ENCODE assay signal across 1 cellular context in the genomic region with DNA sequence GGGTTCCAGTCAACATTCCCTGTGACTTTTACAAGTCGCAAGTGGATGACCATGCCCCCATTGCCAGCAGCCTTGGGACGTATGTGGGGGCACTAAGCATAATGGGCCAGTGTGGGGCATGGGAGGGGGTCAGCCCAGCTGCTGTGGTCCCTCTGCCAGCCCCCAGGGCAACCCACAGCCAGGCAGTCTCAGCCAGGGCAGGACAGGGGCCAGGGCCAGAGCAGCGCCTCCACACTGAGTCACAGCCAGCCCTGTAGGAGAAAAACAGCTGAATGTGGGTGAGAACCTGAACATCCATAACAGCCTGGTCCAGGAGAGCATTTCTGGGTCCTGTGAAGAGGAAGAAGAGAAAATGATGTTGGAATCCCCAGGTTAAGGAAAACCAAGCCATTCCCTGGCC.
TF ChIP-seq lines count a peak whose summit lies in the region.

No MANE protein-coding gene starts in this region.

TF ChIP-seq in IMR-90, 13 proteins besides CTCF, POLR2A, EP300 and RAD21:
- TF ChIP-seq SMC3 (IDR thresholded peaks at IDR 0.05; ENCODE audit: low read depth, low read length) = no peak
- no peak for TF ChIP-seq FOS (IDR thresholded peaks at IDR 0.05; ENCODE audit: low read depth, low read length)
- no peak for TF ChIP-seq RFX5 (IDR thresholded peaks at IDR 0.05; ENCODE audit: low read depth, low read length)
- no peak for TF ChIP-seq CHD1 (IDR thresholded peaks at IDR 0.05; ENCODE audit: low read depth, low read length)
- no peak for TF ChIP-seq MXI1 (IDR thresholded peaks at IDR 0.05; ENCODE audit: borderline replicate concordance, low read depth, low read length)
- no peak for TF ChIP-seq BHLHE40 (IDR thresholded peaks at IDR 0.05; ENCODE audit: low read depth, low read length)
- TF ChIP-seq, protein P1, sequence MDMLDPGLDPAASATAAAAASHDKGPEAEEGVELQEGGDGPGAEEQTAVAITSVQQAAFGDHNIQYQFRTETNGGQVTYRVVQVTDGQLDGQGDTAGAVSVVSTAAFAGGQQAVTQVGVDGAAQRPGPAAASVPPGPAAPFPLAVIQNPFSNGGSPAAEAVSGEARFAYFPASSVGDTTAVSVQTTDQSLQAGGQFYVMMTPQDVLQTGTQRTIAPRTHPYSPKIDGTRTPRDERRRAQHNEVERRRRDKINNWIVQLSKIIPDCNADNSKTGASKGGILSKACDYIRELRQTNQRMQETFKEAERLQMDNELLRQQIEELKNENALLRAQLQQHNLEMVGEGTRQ (IDR thresholded peaks at IDR 0.05; ENCODE audit: low read depth, low read length) = no peak
- TF ChIP-seq CEBPB (IDR thresholded peaks at IDR 0.05; ENCODE audit: low read depth, low read length) = no peak
- TF ChIP-seq MAFK (IDR thresholded peaks at IDR 0.05; ENCODE audit: low read depth, low read length) = no peak
- no peak for TF ChIP-seq NFE2L2 (IDR thresholded peaks at IDR 0.05; ENCODE audit: low read depth, low read length)
- TF ChIP-seq, protein P2, sequence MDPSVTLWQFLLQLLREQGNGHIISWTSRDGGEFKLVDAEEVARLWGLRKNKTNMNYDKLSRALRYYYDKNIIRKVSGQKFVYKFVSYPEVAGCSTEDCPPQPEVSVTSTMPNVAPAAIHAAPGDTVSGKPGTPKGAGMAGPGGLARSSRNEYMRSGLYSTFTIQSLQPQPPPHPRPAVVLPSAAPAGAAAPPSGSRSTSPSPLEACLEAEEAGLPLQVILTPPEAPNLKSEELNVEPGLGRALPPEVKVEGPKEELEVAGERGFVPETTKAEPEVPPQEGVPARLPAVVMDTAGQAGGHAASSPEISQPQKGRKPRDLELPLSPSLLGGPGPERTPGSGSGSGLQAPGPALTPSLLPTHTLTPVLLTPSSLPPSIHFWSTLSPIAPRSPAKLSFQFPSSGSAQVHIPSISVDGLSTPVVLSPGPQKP (IDR thresholded peaks at IDR 0.05; ENCODE audit: borderline replicate concordance, low read depth, low read length) = no peak
- no peak for TF ChIP-seq MAZ (IDR thresholded peaks at IDR 0.05; ENCODE audit: borderline replicate concordance, low read depth, low read length)
- no peak for TF ChIP-seq RCOR1 (IDR thresholded peaks at IDR 0.05; ENCODE audit: insufficient replicate concordance, low read length)
TF ChIP-seq in IMR-90: peak in this region for 0.
